In genomic region chr7:101232141-101232821, GRCh38 we compare ENCODE assay signal across 10 cellular contexts. TPM values are rescaled to one million over a fixed set of nuclear protein-coding genes. Genes with fewer than 3 reads are reported as not detected.
DNase-seq lines count a peak whose midpoint lies in the region; ATAC-seq and TF ChIP-seq lines count a peak whose summit lies in the region.
"Had no signal": no experiment of that assay in that cellular context is flagged by ENCODE, and none has a peak within 500 bp of the region (broad histone marks: within the 10 kb centered on the region; RNA-seq: fewer than 3 reads in every experiment).

No MANE protein-coding gene starts in this region.

- H3K4me3 ChIP-seq in epithelial cell of esophagus (ENCODE audit: low read length) = peak overlapping the region; percentile 46

- H3K27ac Mint-ChIP-seq in neural crest cell (ENCODE audit: unreplicated experiment) = peak overlapping the region; percentile 35

- peak; percentile 44 for DNase-seq in DMS153 (lab: John Stamatoyannopoulos, UW)
- DNase-seq in NCI-H345 (lab: John Stamatoyannopoulos, UW) = peak; percentile 73
- DNase-seq in epithelial cell of esophagus (ENCODE audit: low read depth) = peak; percentile 82
- no peak for DNase-seq in neural crest cell (ENCODE audit: low read depth, low spot score)
- no peak for DNase-seq in GF-D8 (lab: John Stamatoyannopoulos, UW)

- H3K9me3 Mint-ChIP-seq in neural crest cell = no peaks in the 10 kb centered on the region

- H3K36me3 Mint-ChIP-seq in neural crest cell (ENCODE audit: low read depth) = no peaks in the 10 kb centered on the region

- ATAC-seq in GM21515 (IDR thresholded peaks at IDR 0.05; ENCODE audit: unreplicated experiment) (no peak), HG02798 (IDR thresholded peaks at IDR 0.05; ENCODE audit: poor library complexity, unreplicated experiment) (no peak), GM21528 (IDR thresholded peaks at IDR 0.05; ENCODE audit: low FRiP score, unreplicated experiment) (no peak)

- peaks cover 10% of the 10 kb centered on the region for H3K4me1 Mint-ChIP-seq in neural crest cell

- no peak for TF ChIP-seq CTCF in epithelial cell of esophagus (IDR thresholded peaks at IDR 0.05; ENCODE audit: insufficient read depth, low read depth, low read length, missing control alignments)
- TF ChIP-seq CTCF in neural crest cell (conservative IDR thresholded peaks at IDR 0.05) = no peak

- no peak overlapping the region for H3K4me3 Mint-ChIP-seq in neural crest cell

- H3K27me3 Mint-ChIP-seq in neural crest cell (ENCODE audit: low read depth) = peaks cover 13% of the 10 kb centered on the region

RNA-seq across cellular contexts. Expression of gene CLDN15, which starts 5.3 kb away (rescaled TPM):
- 9.1 and 10.4 TPM in 2 replicates for total RNA-seq in neural crest cell

RNA-seq across cellular contexts. Expression of gene FIS1, which starts 12.6 kb away (rescaled TPM):
- total RNA-seq in neural crest cell = 104 and 106 TPM in 2 replicates

RNA-seq across cellular contexts. Expression of gene ZNHIT1, which starts 14.3 kb away (rescaled TPM):
- 53.3 and 53.7 TPM in 2 replicates for total RNA-seq in neural crest cell

RNA-seq across cellular contexts. Expression of gene PLOD3, which starts 14.9 kb away (rescaled TPM):
- total RNA-seq in neural crest cell = 86.9 and 98.0 TPM in 2 replicates

RNA-seq across cellular contexts. Expression of gene MOGAT3, which starts 31.4 kb away (rescaled TPM):
- total RNA-seq in neural crest cell = not detected in 2 replicates
- total RNA-seq: Daoy, lower leg skin had no signal

Comparison
In these comparisons a context has a peak if more than half of its experiments do, and no peak if none do; other contexts are left out.
1. DNase-seq: peak in DMS153 (single experiment), NCI-H345 (single experiment) and epithelial cell of esophagus (single experiment); none in neural crest cell (single experiment) and GF-D8 (single experiment).